Comparison of ENCODE assay signal across 11 cellular contexts in the genomic region with DNA sequence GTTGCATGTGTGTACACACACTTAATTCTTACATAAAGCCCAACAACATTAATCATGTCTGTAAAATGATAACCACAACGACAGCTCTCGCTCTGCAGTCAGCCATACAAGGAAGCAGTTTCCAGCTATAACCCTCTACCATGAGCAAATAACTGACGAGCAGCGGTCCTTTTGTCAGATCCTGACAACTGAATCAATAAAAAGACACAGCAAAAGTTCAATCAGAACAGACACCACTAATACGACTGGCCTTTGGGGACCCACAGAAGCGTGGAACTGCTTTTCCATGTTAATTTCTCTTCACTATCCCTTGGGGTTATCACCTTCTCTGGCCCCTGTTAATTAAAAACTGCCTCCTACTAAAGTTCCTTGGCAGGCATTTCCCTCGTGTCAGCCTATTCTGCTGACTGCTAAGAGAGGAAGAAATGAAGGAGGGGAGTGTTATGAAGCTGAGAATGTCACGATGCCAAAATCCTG.
DNase-seq lines count a peak whose midpoint lies in the region; ATAC-seq, FAIRE-seq and TF ChIP-seq lines count a peak whose summit lies in the region.
"Had no signal": no experiment of that assay in that cellular context is flagged by ENCODE, and none has a peak within 500 bp of the region (broad histone marks: within the 10 kb centered on the region; RNA-seq: fewer than 3 reads in every experiment).

No MANE protein-coding gene starts in this region.

- H3K27me3 ChIP-seq in small intestine (ENCODE audit: control insufficient read depth in 2 of 2, insufficient read depth in 2 of 2, low read length in 2 of 2) (no peaks in the 10 kb centered on the region), spleen (replicated peaks in 1 of 7) (no peaks in the 10 kb centered on the region)

- FAIRE-seq in small intestine (lab: Jason Lieb, UNC): no peak
- FAIRE-seq: GM12891 had no signal

- no peak for TF ChIP-seq CTCF in spleen (IDR thresholded peaks at IDR 0.05 in 8 of 11, conservative IDR thresholded peaks at IDR 0.05 in 3 of 11)

- no peak for TF ChIP-seq POLR2A in spleen (IDR thresholded peaks at IDR 0.05)

- H3K4me3 ChIP-seq in small intestine (ENCODE audit: low read depth in 1 of 2, low read length in 2 of 2) (no peak overlapping the region), spleen (no peak overlapping the region)

- intact Hi-C loops in left ventricle myocardium superior (cut with micrococcal nuclease) (no loop called here), spleen (cut with DNase I; ENCODE audit: low total_unique reads) (no loop called here)

- no peak overlapping the region for H3K27ac ChIP-seq in small intestine (ENCODE audit: low read depth in 1 of 2, low read length in 1 of 2)
- H3K27ac ChIP-seq in spleen: no peak overlapping the region

- H3K4me1 ChIP-seq in small intestine (ENCODE audit: control insufficient read depth in 2 of 2, insufficient read depth in 1 of 2, low read depth in 1 of 2, low read length in 1 of 2) (peaks cover 0 to 2% of the 10 kb centered on the region in 2 donors), spleen (no peaks in the 10 kb centered on the region)

- H3K36me3 ChIP-seq in small intestine (ENCODE audit: control insufficient read depth in 2 of 2, insufficient read depth in 2 of 2, low read length in 2 of 2) (no peaks in the 10 kb centered on the region), spleen (no peaks in the 10 kb centered on the region)

- DNase-seq in NCI-H1092 (lab: John Stamatoyannopoulos, UW) (peak; percentile 59), OCI-M1 (lab: John Stamatoyannopoulos, UW) (peak; percentile 0), left ventricle myocardium superior (no peak), small intestine (peak; percentile 37), spleen (no peak), T-helper 1 cell (no peak)
- DNase-seq: activated CD4-positive, alpha-beta T cell treated with anti-CD3 and anti-CD28 coated beads, Interleukin-2, amount 50 U/mL, for 48 hours; stimulated activated naive CD4-positive, alpha-beta T cell had no signal

- ATAC-seq in left ventricle myocardium superior (peak; percentile 42), HG03175 (IDR thresholded peaks at IDR 0.05; ENCODE audit: unreplicated experiment) (no peak)
- ATAC-seq: natural killer cell treated with Interleukin-12 subunit alpha and Interleukin-12 subunit beta and Interleukin-15 and Interleukin-18, amount 100 ng/mL, for 72 hours had no signal

- WGBS in small intestine, 3 donors: 4 to 20% (median 14%) methylated on average over 8 of the region's 8 CpGs
- 28 to 49% (median 44%) methylated on average over 8 of the region's 8 CpGs for WGBS in spleen, 5 donors

- no peaks in the 10 kb centered on the region for H3K9me3 ChIP-seq in small intestine (ENCODE audit: control insufficient read depth, low read depth)
- H3K9me3 ChIP-seq in spleen: peaks cover 3 to 26% (median 20%) of the 10 kb centered on the region in 8 donors

Comparison
In these comparisons a context has a peak if more than half of its experiments do, and no peak if none do; other contexts are left out.
1. DNase-seq: peak in NCI-H1092 (single experiment), OCI-M1 (single experiment) and small intestine (single experiment); none in left ventricle myocardium superior (single experiment), spleen (single experiment) and T-helper 1 cell (0 of 5).